Comparison of ENCODE assay signal across 10 cellular contexts in genomic region chr4:36303430-36304137, GRCh38.
DNase-seq lines count a peak whose midpoint lies in the region; ATAC-seq and TF ChIP-seq lines count a peak whose summit lies in the region.
"Had no signal": no experiment of that assay in that cellular context is flagged by ENCODE, and none has a peak within 500 bp of the region (broad histone marks: within the 10 kb centered on the region; RNA-seq: fewer than 3 reads in every experiment).

No MANE protein-coding gene starts in this region.

- ATAC-seq in GM18861 (IDR thresholded peaks at IDR 0.05; ENCODE audit: unreplicated experiment), result peak; percentile 90
- peak; percentile 68 for ATAC-seq in GM21723 (IDR thresholded peaks at IDR 0.05; ENCODE audit: unreplicated experiment)
- peak; percentile 92 for ATAC-seq in HG03460 (IDR thresholded peaks at IDR 0.05; ENCODE audit: unreplicated experiment)
- peak; percentile 29 for ATAC-seq in effector memory CD8-positive, alpha-beta T cell (replicated peaks)
- no peak for ATAC-seq in SK-N-SH treated with all-trans-retinoic acid at 6 μM for 48 hours

- peaks cover 7% of the 10 kb centered on the region for H3K36me3 Mint-ChIP-seq in effector memory CD8-positive, alpha-beta T cell (ENCODE audit: insufficient read depth)

- peaks cover 16 to 45% of the 10 kb centered on the region in 2 donors for H3K4me1 Mint-ChIP-seq in effector memory CD8-positive, alpha-beta T cell (ENCODE audit: low read depth in 2 of 2)
- H3K4me1 Mint-ChIP-seq: nephron progenitor cell had no signal

- no peaks in the 10 kb centered on the region for H3K27me3 Mint-ChIP-seq in effector memory CD8-positive, alpha-beta T cell

- no peak for DNase-seq in effector memory CD8-positive, alpha-beta T cell
- DNase-seq in NCI-H446 (lab: John Stamatoyannopoulos, UW) (no peak), NCI-H1694 (lab: John Stamatoyannopoulos, UW) (no peak), anterior cingulate cortex (lab: John Stamatoyannopoulos, UW) (no peak)
- DNase-seq: NCI-H526 treated with DMSO at 0.1 percent for 48 hours, nephron progenitor cell had no signal

- no peaks in the 10 kb centered on the region for H3K9me3 Mint-ChIP-seq in effector memory CD8-positive, alpha-beta T cell
- H3K9me3 Mint-ChIP-seq: nephron progenitor cell had no signal

- H3K4me3 Mint-ChIP-seq in effector memory CD8-positive, alpha-beta T cell, result no peak overlapping the region
- H3K4me3 Mint-ChIP-seq: nephron progenitor cell had no signal

- H3K27ac Mint-ChIP-seq in effector memory CD8-positive, alpha-beta T cell, result no peak overlapping the region
- H3K27ac Mint-ChIP-seq: nephron progenitor cell had no signal

TF ChIP-seq in SK-N-SH treated with all-trans-retinoic acid at 6 μM for 48 hours, 23 proteins besides CTCF, POLR2A, EP300 and RAD21:
- no peak for TF ChIP-seq TSHZ2 (CRISPR knock-in tag; IDR thresholded peaks at IDR 0.05)
- TF ChIP-seq ZFP30 (CRISPR knock-in tag; IDR thresholded peaks at IDR 0.05), result no peak
- no peak for TF ChIP-seq PATZ1 (CRISPR knock-in tag; IDR thresholded peaks at IDR 0.05; ENCODE audit: borderline replicate concordance)
- TF ChIP-seq ZNF8 (CRISPR knock-in tag; IDR thresholded peaks at IDR 0.05), result no peak
- no peak for TF ChIP-seq ZC3H10 (CRISPR knock-in tag; IDR thresholded peaks at IDR 0.05)
- no peak for TF ChIP-seq BACH2 (CRISPR knock-in tag; IDR thresholded peaks at IDR 0.05; ENCODE audit: borderline replicate concordance)
- no peak for TF ChIP-seq ZFP3 (CRISPR knock-in tag; IDR thresholded peaks at IDR 0.05)
- TF ChIP-seq CREB5 (CRISPR knock-in tag; IDR thresholded peaks at IDR 0.05; ENCODE audit: low read depth), result no peak
- TF ChIP-seq ESRRG (CRISPR knock-in tag; IDR thresholded peaks at IDR 0.05), result no peak
TF ChIP-seq in SK-N-SH treated with all-trans-retinoic acid at 6 μM for 48 hours: peak in this region for 0.
